In the genomic region with DNA sequence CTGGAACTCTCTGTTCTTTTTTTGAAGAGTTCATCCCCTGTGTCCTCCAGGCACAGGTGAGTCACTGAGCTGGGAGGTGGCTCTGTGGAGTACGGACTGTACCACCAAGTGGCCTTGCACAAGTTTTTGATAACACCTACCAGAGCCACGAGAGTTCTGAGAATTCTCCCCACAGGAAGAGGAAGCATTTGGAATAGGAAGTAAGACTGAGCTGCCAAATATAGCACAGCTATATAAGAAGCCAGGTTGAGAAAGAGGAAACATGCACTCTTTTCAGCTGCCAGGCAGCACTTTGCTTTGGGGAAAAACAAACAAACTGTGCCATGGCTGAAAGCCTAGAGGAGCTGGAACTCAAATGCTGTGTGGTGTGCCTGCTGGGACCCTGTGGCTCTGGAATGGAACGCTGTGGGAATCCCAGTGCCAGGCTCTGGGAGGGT, we compare ENCODE assay signal across 8 cellular contexts.
DNase-seq lines count a peak whose midpoint lies in the region; TF ChIP-seq lines count a peak whose summit lies in the region.

No MANE protein-coding gene starts in this region.

- DNase-seq in HCEC 1CT: peak; percentile 29
- peak; percentile 93 for DNase-seq in SIG-M5 treated with dmso at 0.1 percent for 504 hours (lab: John Stamatoyannopoulos, UW; ENCODE audit: unreplicated experiment)
- peak; percentile 72 for DNase-seq in dermis blood vessel endothelial cell
- DNase-seq in cortex of kidney (lab: John Stamatoyannopoulos, UW): no peak
- DNase-seq in hepatic stellate cell (ENCODE audit: low spot score): no peak
- no peak for DNase-seq in WERI-Rb-1

- TF ChIP-seq CTCF in C4-2B (conservative IDR thresholded peaks at IDR 0.05) (no peak), WERI-Rb-1 (IDR thresholded peaks at IDR 0.05; ENCODE audit: low read depth, low read length) (no peak)

- H3K27me3 ChIP-seq in mucosa of rectum (ENCODE audit: control insufficient read depth in 2 of 2, insufficient read depth in 2 of 2, low read length in 2 of 2) (no peaks in the 10 kb centered on the region), WERI-Rb-1 (ENCODE audit: insufficient read depth, low read depth, severe bottlenecking) (no peaks in the 10 kb centered on the region)

- peaks cover 4% of the 10 kb centered on the region in 2 donors for H3K4me1 ChIP-seq in mucosa of rectum (ENCODE audit: control insufficient read depth in 2 of 2, insufficient read depth in 2 of 2, low read length in 2 of 2)

- H3K9me3 ChIP-seq in mucosa of rectum (ENCODE audit: control insufficient read depth in 2 of 2, low read length in 2 of 2) (no peaks in the 10 kb centered on the region), WERI-Rb-1 (ENCODE audit: severe bottlenecking) (no peaks in the 10 kb centered on the region)

- H3K36me3 ChIP-seq in mucosa of rectum (ENCODE audit: control insufficient read depth in 2 of 2, insufficient read depth in 2 of 2, low read length in 2 of 2): no peaks in the 10 kb centered on the region
- no peaks in the 10 kb centered on the region for H3K36me3 ChIP-seq in WERI-Rb-1

- peak overlapping the region in 1 of 2 donors; percentile 24 for H3K9ac ChIP-seq in mucosa of rectum (ENCODE audit: low read depth in 1 of 2, low read length in 2 of 2)

- H3K27ac ChIP-seq in C4-2B (peak overlapping the region; percentile 76), mucosa of rectum (ENCODE audit: low read depth in 2 of 2, low read length in 2 of 2) (peak overlapping the region; percentile 59 to 73), WERI-Rb-1 (no peak overlapping the region)

- H3K4me3 ChIP-seq in mucosa of rectum (ENCODE audit: low read length in 2 of 2): peak overlapping the region; percentile 17 to 22
- no peak overlapping the region for H3K4me3 ChIP-seq in WERI-Rb-1 (ENCODE audit: low read depth, low read length)

Comparison
In these comparisons a context has a peak if more than half of its experiments do, and no peak if none do; other contexts are left out.
1. DNase-seq: peak in HCEC 1CT (single experiment), SIG-M5 treated with dmso at 0.1 percent for 504 hours (single experiment) and dermis blood vessel endothelial cell (single experiment); none in cortex of kidney (single experiment), hepatic stellate cell (single experiment) and WERI-Rb-1 (single experiment).